1 cellular context compared by ENCODE assay signal in genomic region chr19:55146078-55146647, GRCh38.
TF ChIP-seq lines count a peak whose summit lies in the region.

No MANE protein-coding gene starts in this region.

TF ChIP-seq in H1, 55 proteins besides CTCF, POLR2A, EP300 and RAD21:
- TF ChIP-seq GTF2F1 (IDR thresholded peaks at IDR 0.05; ENCODE audit: borderline replicate concordance, low read depth, low read length) (no peak), KDM1A (IDR thresholded peaks at IDR 0.05; ENCODE audit: borderline replicate concordance, low read length) (peak; percentile 94), CHD1 (IDR thresholded peaks at IDR 0.05; ENCODE audit: low read depth, low read length) (no peak), BRCA1 (IDR thresholded peaks at IDR 0.05; ENCODE audit: low read depth, low read length) (no peak), RBBP5 (IDR thresholded peaks at IDR 0.05; ENCODE audit: borderline replicate concordance, low read depth, low read length) (no peak; the same call in 1 of the 2 replicates), PHF8 (conservative IDR thresholded peaks at IDR 0.05; ENCODE audit: low read depth, low read length) (no peak; the same call in none of the 2 replicates), CTBP2 (IDR thresholded peaks at IDR 0.05; ENCODE audit: borderline replicate concordance, insufficient read depth, insufficient read length, low read length) (no peak), TCF12 (IDR thresholded peaks at IDR 0.05; ENCODE audit: low read depth, low read length) (no peak), CBX5 (IDR thresholded peaks at IDR 0.05; ENCODE audit: low read depth, low read length) (no peak), CHD7 (IDR thresholded peaks at IDR 0.05; ENCODE audit: insufficient replicate concordance, low read length) (no peak), RXRA (IDR thresholded peaks at IDR 0.05; ENCODE audit: insufficient read depth, low read depth, low read length) (no peak), SUZ12 (IDR thresholded peaks at IDR 0.05; ENCODE audit: low read length) (no peak), TEAD4 (IDR thresholded peaks at IDR 0.05; ENCODE audit: low read depth, low read length) (no peak), TBP (IDR thresholded peaks at IDR 0.05; ENCODE audit: low read depth, low read length) (no peak), ZNF274 (IDR thresholded peaks at IDR 0.05; ENCODE audit: borderline replicate concordance, extremely low read depth, low read length) (no peak), EGR1 (IDR thresholded peaks at IDR 0.05; ENCODE audit: borderline replicate concordance, low read depth, low read length) (peak; percentile 44; the same call in 1 of the 2 replicates), FOSL1 (IDR thresholded peaks at IDR 0.05; ENCODE audit: insufficient read depth, low read depth, low read length) (no peak), JUND (IDR thresholded peaks at IDR 0.05; ENCODE audit: low read length) (no peak), SAP30 (IDR thresholded peaks at IDR 0.05; ENCODE audit: insufficient read depth, insufficient replicate concordance, low read length) (no peak), EZH2 (IDR thresholded peaks at IDR 0.05; ENCODE audit: low read depth, low read length, severe bottlenecking) (no peak), JUN (IDR thresholded peaks at IDR 0.05; ENCODE audit: low read depth, low read length) (no peak), CBX8 (IDR thresholded peaks at IDR 0.05; ENCODE audit: borderline replicate concordance, low read depth, low read length) (no peak), CREB1 (IDR thresholded peaks at IDR 0.05) (no peak), HDAC6 (IDR thresholded peaks at IDR 0.05; ENCODE audit: low read depth, low read length) (no peak), POU5F1 (IDR thresholded peaks at IDR 0.05; ENCODE audit: low read depth, low read length) (no peak), ATF3 (IDR thresholded peaks at IDR 0.05; ENCODE audit: insufficient read depth, low read depth, low read length) (no peak), E2F6 (IDR thresholded peaks at IDR 0.05) (no peak), RFX5 (IDR thresholded peaks at IDR 0.05; ENCODE audit: borderline replicate concordance, low read depth, low read length) (no peak), TAF1 (IDR thresholded peaks at IDR 0.05; ENCODE audit: low read depth, low read length) (no peak), SIN3A (conservative IDR thresholded peaks at IDR 0.05 in 1 of 2, IDR thresholded peaks at IDR 0.05 in 1 of 2; ENCODE audit: low read depth in 1 of 2, low read length in 2 of 2) (no peak), BACH1 (IDR thresholded peaks at IDR 0.05; ENCODE audit: low read length) (no peak), CEBPB (IDR thresholded peaks at IDR 0.05; ENCODE audit: low read depth, low read length) (no peak), RNF2 (IDR thresholded peaks at IDR 0.05; ENCODE audit: borderline replicate concordance, low read depth, low read length, missing control alignments, poor library complexity, severe bottlenecking) (no peak), GABPA (IDR thresholded peaks at IDR 0.05; ENCODE audit: borderline replicate concordance, insufficient read depth, low read length) (no peak), POLR2AphosphoS5 (IDR thresholded peaks at IDR 0.05; ENCODE audit: low read depth, low read length) (no peak), SP1 (IDR thresholded peaks at IDR 0.05; ENCODE audit: low read depth, low read length) (peak; percentile 77), MAFK (IDR thresholded peaks at IDR 0.05; ENCODE audit: low read depth, low read length) (no peak), SIRT6 (IDR thresholded peaks at IDR 0.05; ENCODE audit: low read length) (no peak), NRF1 (IDR thresholded peaks at IDR 0.05; ENCODE audit: low read depth, low read length) (no peak), KDM4A (IDR thresholded peaks at IDR 0.05; ENCODE audit: low read depth, low read length, severe bottlenecking) (peak; percentile 63), YY1 (IDR thresholded peaks at IDR 0.05; ENCODE audit: low read depth, low read length) (0 out of 2 replicates have a peak, but pooled peaks have one; percentile 35), NANOG (IDR thresholded peaks at IDR 0.05; ENCODE audit: insufficient read depth, low read depth, low read length, poor library complexity, severe bottlenecking) (no peak), SP4 (IDR thresholded peaks at IDR 0.05; ENCODE audit: low read length) (no peak), ASH2L (IDR thresholded peaks at IDR 0.05; ENCODE audit: low read length) (peak; percentile 47), TAF7 (optimal IDR thresholded peaks at IDR 0.05; ENCODE audit: borderline replicate concordance, low read depth, low read length) (no peak), CHD2 (IDR thresholded peaks at IDR 0.05; ENCODE audit: low read length) (no peak)
- TF ChIP-seq, protein P1, sequence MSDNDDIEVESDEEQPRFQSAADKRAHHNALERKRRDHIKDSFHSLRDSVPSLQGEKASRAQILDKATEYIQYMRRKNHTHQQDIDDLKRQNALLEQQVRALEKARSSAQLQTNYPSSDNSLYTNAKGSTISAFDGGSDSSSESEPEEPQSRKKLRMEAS (IDR thresholded peaks at IDR 0.05) = no peak; the same call in 1 of the 2 replicates
- TF ChIP-seq, protein P2, sequence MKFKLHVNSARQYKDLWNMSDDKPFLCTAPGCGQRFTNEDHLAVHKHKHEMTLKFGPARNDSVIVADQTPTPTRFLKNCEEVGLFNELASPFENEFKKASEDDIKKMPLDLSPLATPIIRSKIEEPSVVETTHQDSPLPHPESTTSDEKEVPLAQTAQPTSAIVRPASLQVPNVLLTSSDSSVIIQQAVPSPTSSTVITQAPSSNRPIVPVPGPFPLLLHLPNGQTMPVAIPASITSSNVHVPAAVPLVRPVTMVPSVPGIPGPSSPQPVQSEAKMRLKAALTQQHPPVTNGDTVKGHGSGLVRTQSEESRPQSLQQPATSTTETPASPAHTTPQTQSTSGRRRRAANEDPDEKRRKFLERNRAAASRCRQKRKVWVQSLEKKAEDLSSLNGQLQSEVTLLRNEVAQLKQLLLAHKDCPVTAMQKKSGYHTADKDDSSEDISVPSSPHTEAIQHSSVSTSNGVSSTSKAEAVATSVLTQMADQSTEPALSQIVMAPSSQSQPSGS (IDR thresholded peaks at IDR 0.05; ENCODE audit: low read length) = no peak
- TF ChIP-seq, protein P3, sequence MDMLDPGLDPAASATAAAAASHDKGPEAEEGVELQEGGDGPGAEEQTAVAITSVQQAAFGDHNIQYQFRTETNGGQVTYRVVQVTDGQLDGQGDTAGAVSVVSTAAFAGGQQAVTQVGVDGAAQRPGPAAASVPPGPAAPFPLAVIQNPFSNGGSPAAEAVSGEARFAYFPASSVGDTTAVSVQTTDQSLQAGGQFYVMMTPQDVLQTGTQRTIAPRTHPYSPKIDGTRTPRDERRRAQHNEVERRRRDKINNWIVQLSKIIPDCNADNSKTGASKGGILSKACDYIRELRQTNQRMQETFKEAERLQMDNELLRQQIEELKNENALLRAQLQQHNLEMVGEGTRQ (IDR thresholded peaks at IDR 0.05; ENCODE audit: low read length) = no peak
